Comparison of ENCODE assay signal across 10 cellular contexts in genomic region chr19:44670027-44670426, GRCh38. TPM values are rescaled to one million over a fixed set of nuclear protein-coding genes. Genes with fewer than 3 reads are reported as not detected.
DNase-seq lines count a peak whose midpoint lies in the region; ATAC-seq, FAIRE-seq and TF ChIP-seq lines count a peak whose summit lies in the region.
"Not testable (repeated sequence)": the region's sequence is repeated elsewhere in the genome, so short reads cannot be mapped to it uniquely, and the experiment has no call there.
"Had no signal": no experiment of that assay in that cellular context is flagged by ENCODE, and none has a peak within 500 bp of the region (broad histone marks: within the 10 kb centered on the region; RNA-seq: fewer than 3 reads in every experiment).

No MANE protein-coding gene starts in this region.

- not testable (repeated sequence) for H3K36me3 ChIP-seq in HEK293 (ENCODE audit: control insufficient read depth in 2 of 2, insufficient read depth in 1 of 2, low read length in 2 of 2); PC-9 (ENCODE audit: low read depth); K562 (ENCODE audit: control insufficient read depth, insufficient read depth, low read length); HepG2 (replicated peaks in 1 of 2; ENCODE audit: control insufficient read depth in 1 of 2, insufficient read depth in 2 of 2, low read length in 2 of 2)

- H3K4me1 ChIP-seq in HEK293 (ENCODE audit: control insufficient read depth, insufficient read depth, low read length); K562 (replicated peaks in 1 of 2; ENCODE audit: control insufficient read depth in 2 of 2, insufficient read depth in 2 of 2, low read length in 2 of 2); HepG2 (ENCODE audit: insufficient read depth, low read length): not testable (repeated sequence)
- peaks cover 30% of the 10 kb centered on the region for H3K4me1 ChIP-seq in PC-9 (replicated peaks; ENCODE audit: insufficient read depth)

- not testable (repeated sequence) for H2AFZ ChIP-seq in PC-9; K562 (ENCODE audit: low read depth, low read length); HepG2 (ENCODE audit: low read length)

- 18% methylated on average over 1 of the region's 2 CpGs for WGBS in K562 (ENCODE audit: insufficient coverage, low coverage, missing lambda C conversion rate)
- 98% methylated on average over 2 of the region's 2 CpGs for WGBS in HepG2 (ENCODE audit: low lambda C conversion rate)

- H3K9me3 ChIP-seq in HEK293 (ENCODE audit: control insufficient read depth, insufficient read depth, low read depth, low read length); PC-9 (ENCODE audit: insufficient read depth, low read depth); K562 (replicated peaks; ENCODE audit: control insufficient read depth, insufficient read depth, low read depth, low read length); HepG2 (ENCODE audit: low read length): not testable (repeated sequence)

- not testable (repeated sequence) for H3K27ac ChIP-seq in HEK293 (ENCODE audit: extremely low read depth, low read depth, low read length); K562 (ENCODE audit: extremely low read depth, low read depth, low read length); HepG2 (ENCODE audit: extremely low read length, insufficient read depth, low read length)
- peak overlapping the region; percentile 38 for H3K27ac ChIP-seq in PC-9

- not testable (repeated sequence) for DNase-seq in PC-9; K562 (ENCODE audit: extremely low read depth in 1 of 4, low spot score in 3 of 4); HepG2 (ENCODE audit: low spot score)

- H3K4me2 ChIP-seq in PC-9; K562 (ENCODE audit: insufficient read depth, low read length); HepG2 (ENCODE audit: low read depth, low read length): not testable (repeated sequence)

- not testable (repeated sequence) for H3K9me1 ChIP-seq in K562 (ENCODE audit: control insufficient read depth, insufficient read depth, low read length)

- peaks cover 61% of the 10 kb centered on the region for H3F3A ChIP-seq in PC-9 (ENCODE audit: insufficient read depth, low read depth)

- not testable (repeated sequence) for ATAC-seq in K562, HepG2

- POLR2A ChIA-PET in HEK293 (lab: Yijun Ruan, JAX); PC-9 (lab: Charles Lee; ENCODE audit: unreplicated experiment); K562 (lab: Yijun Ruan, JAX); HepG2 (lab: Yijun Ruan, JAX): not testable (repeated sequence)

- not testable (repeated sequence) for TF ChIP-seq EP300 in K562 (IDR thresholded peaks at IDR 0.05; ENCODE audit: low read length); HepG2 (IDR thresholded peaks at IDR 0.05; ENCODE audit: low read depth in 2 of 2, low read length in 2 of 2); HepG2 (CRISPR knock-in tag; IDR thresholded peaks at IDR 0.05; ENCODE audit: borderline replicate concordance)

- intact Hi-C loops in PC-9 (cut with micrococcal nuclease; ENCODE audit: unreplicated experiment); K562 (cut with micrococcal nuclease); HepG2 (cut with micrococcal nuclease; ENCODE audit: unreplicated experiment): not testable (repeated sequence)

- FAIRE-seq in K562 (lab: Jason Lieb, UNC); HepG2 (lab: Jason Lieb, UNC): not testable (repeated sequence)

- in situ Hi-C loops in K562 (cut with MboI); HepG2 (cut with HindIII; ENCODE audit: extremely low pct_ligation_motif_present, low pct_unique_long_range_greater_than_20kb): not testable (repeated sequence)

- H3K27me3 ChIP-seq in PC-9 (ENCODE audit: insufficient read depth, low read depth); K562 (ENCODE audit: control insufficient read depth in 2 of 2, insufficient read depth in 2 of 2, low read length in 2 of 2); HepG2 (ENCODE audit: control insufficient read depth in 1 of 2, insufficient read depth in 2 of 2, low read length in 2 of 2): not testable (repeated sequence)

- TF ChIP-seq POLR2A in K562 (conservative IDR thresholded peaks at IDR 0.05); HepG2 (IDR thresholded peaks at IDR 0.05; ENCODE audit: insufficient read depth in 1 of 2, low read depth in 2 of 2, low read length in 2 of 2): not testable (repeated sequence)

- not testable (repeated sequence) for H4K20me1 ChIP-seq in PC-9 (ENCODE audit: insufficient read depth); K562 (replicated peaks; ENCODE audit: control insufficient read depth, insufficient read depth, low read length); HepG2 (ENCODE audit: insufficient read depth, low read length)

- not testable (repeated sequence) for H3K9me2 ChIP-seq in PC-9 (ENCODE audit: insufficient read depth)

- not testable (repeated sequence) for TF ChIP-seq CTCF in HEK293 (tag by site-specific recombination; IDR thresholded peaks at IDR 0.05); PC-9 (conservative IDR thresholded peaks at IDR 0.05); K562 (IDR thresholded peaks at IDR 0.05 in 2 of 3, conservative IDR thresholded peaks at IDR 0.05 in 1 of 3; ENCODE audit: insufficient read depth in 2 of 3, low read depth in 1 of 3, low read length in 3 of 3); HepG2 (CRISPR knock-in tag; IDR thresholded peaks at IDR 0.05)

- not testable (repeated sequence) for H3K4me3 ChIP-seq in HEK293 (ENCODE audit: low read depth, low read length); PC-9; K562; HepG2 (replicated peaks in 1 of 3; ENCODE audit: insufficient read depth in 1 of 3, low read depth in 2 of 3, low read length in 3 of 3)

- not testable (repeated sequence) for H3K79me2 ChIP-seq in PC-9 (ENCODE audit: low read depth); K562 (ENCODE audit: control insufficient read depth, insufficient read depth, low read length); HepG2 (ENCODE audit: insufficient read depth, low read length)

- not testable (repeated sequence) for TF ChIP-seq RAD21 in K562 (CRISPR knock-in tag; conservative IDR thresholded peaks at IDR 0.05 in 1 of 2, IDR thresholded peaks at IDR 0.05 in 1 of 2); HepG2 (CRISPR knock-in tag; IDR thresholded peaks at IDR 0.05)

- CTCF ChIA-PET in HEK293 (lab: Yijun Ruan, JAX); PC-9 (lab: Charles Lee); K562 (lab: Yijun Ruan, JAX; ENCODE audit: low intra/inter-chr PET ratio); HepG2 (lab: Yijun Ruan, JAX; ENCODE audit: low intra/inter-chr PET ratio, low total read pairs): not testable (repeated sequence)

- H3K9ac ChIP-seq in K562 (ENCODE audit: insufficient read depth in 1 of 2, low read depth in 2 of 2, low read length in 2 of 2); HepG2 (ENCODE audit: insufficient read depth, low read depth, low read length): not testable (repeated sequence)

- BruUV-seq in PC-9 (replicated peaks; lab: Mats Ljungman, UMichigan); K562 (replicated peaks; lab: Mats Ljungman, UMichigan); HepG2 (replicated peaks; lab: Mats Ljungman, UMichigan): not testable (repeated sequence)

RNA-seq across cellular contexts. Expression of gene CEACAM19, which starts 1.3 kb away (rescaled TPM):
- 4.8 and 8.0 TPM in 2 replicates for total RNA-seq in PC-9 (2021)
- 0.65 and 0.67 TPM in 2 replicates for total RNA-seq in K562 (2011; cell fraction: chromatin; rRNA removed; ENCODE audit: low replicate concordance)
- total RNA-seq in K562 (2011; cell fraction: nucleolus; rRNA removed) = 0.67 and 0.79 TPM in 2 replicates
- not detected in 2 replicates for total RNA-seq in K562 (2011; cell fraction: nucleoplasm; rRNA removed)
- 0.49 TPM in 1 of 2 replicates, not detected in the other for total RNA-seq in K562 (2014; rRNA removed)
- 0.13 and 0.15 TPM in 2 replicates for total RNA-seq in K562 (2014; rRNA removed; fragmentation: Illumina TruSeq; extraction: Trizol)
- 0.15 TPM in 1 of 2 replicates, not detected in the other for total RNA-seq in K562 (2015; rRNA removed; fragmentation: Illumina TruSeq; extraction: Trizol)
- 0.09 and 0.29 TPM in 2 replicates for total RNA-seq in K562 (2021)
- 0.17 and 0.31 TPM in 2 replicates for polyA plus RNA-seq in K562 (2011; rRNA removed)
- 0.06 TPM in 1 of 2 replicates, not detected in the other for polyA plus RNA-seq in K562 (2011; cell fraction: cytosol; rRNA removed)
- 1.1 and 1.3 TPM in 2 replicates for polyA plus RNA-seq in K562 (2011; cell fraction: nucleus; rRNA removed)
- polyA plus RNA-seq in K562 (2012) = 0.25 and 2.0 TPM in 2 replicates
- polyA plus RNA-seq in K562 (2014; fragmentation: Illumina TruSeq; extraction: Trizol) = 0.17 and 0.30 TPM in 2 replicates
- polyA plus RNA-seq in K562 (2014; fragmentation: Nextera tagmentation; extraction: Ambion mirVana) = not detected
- 0.50 TPM in 1 of 2 replicates, not detected in the other for polyA plus RNA-seq in K562 (2014; rRNA removed)
- polyA minus RNA-seq in K562 (2011; rRNA and poly(A)+ RNA removed) = 0.24 TPM in 1 of 2 replicates, not detected in the other
- polyA minus RNA-seq in K562 (2011; cell fraction: cytosol; rRNA and poly(A)+ RNA removed) = not detected in 2 replicates
- 0.44 and 0.54 TPM in 2 replicates for polyA minus RNA-seq in K562 (2011; cell fraction: nucleus; rRNA and poly(A)+ RNA removed)
- 0.66 and 1.3 TPM in 2 replicates for total RNA-seq in HepG2 (2016; rRNA removed; fragmentation: Illumina TruSeq; extraction: Trizol)
- total RNA-seq in HepG2 (2016; cell fraction: cytosol; rRNA removed; fragmentation: Illumina TruSeq; extraction: Trizol; ENCODE audit: low read depth) = 0.18 and 0.30 TPM in 2 replicates
- total RNA-seq in HepG2 (2016; cell fraction: insoluble cytoplasmic fraction; rRNA removed; fragmentation: Illumina TruSeq; extraction: Trizol) = 0.22 and 1.3 TPM in 2 replicates
- 0.38 and 0.65 TPM in 2 replicates for total RNA-seq in HepG2 (2016; cell fraction: membrane; rRNA removed; fragmentation: Illumina TruSeq; extraction: Trizol)
- total RNA-seq in HepG2 (2016; cell fraction: nucleus; rRNA removed; fragmentation: Illumina TruSeq; extraction: Trizol) = 2.7 and 2.8 TPM in 2 replicates
- 4.0 and 6.3 TPM in 2 replicates for polyA plus RNA-seq in HepG2 (2011; rRNA removed)
- 1.3 and 1.5 TPM in 2 replicates for polyA plus RNA-seq in HepG2 (2011; cell fraction: cytosol; rRNA removed)
- 16.3 and 18.1 TPM in 2 replicates for polyA plus RNA-seq in HepG2 (2011; cell fraction: nucleus; rRNA removed)
- polyA plus RNA-seq in HepG2 (2012) = 4.6 and 6.9 TPM in 2 replicates
- 0.32 and 0.38 TPM in 2 replicates for polyA plus RNA-seq in HepG2 (2016; cell fraction: cytosol; fragmentation: Illumina TruSeq; extraction: Trizol; ENCODE audit: low read depth)
- 0.47 and 0.99 TPM in 2 replicates for polyA plus RNA-seq in HepG2 (2016; cell fraction: insoluble cytoplasmic fraction; fragmentation: Illumina TruSeq; extraction: Trizol; ENCODE audit: low read depth)
- 0.88 and 0.98 TPM in 2 replicates for polyA plus RNA-seq in HepG2 (2016; cell fraction: membrane; fragmentation: Illumina TruSeq; extraction: Trizol; ENCODE audit: low read depth)
- 11.9 and 13.8 TPM in 2 replicates for polyA plus RNA-seq in HepG2 (2016; cell fraction: nucleus; fragmentation: Illumina TruSeq; extraction: Trizol; ENCODE audit: insufficient read depth, low read depth)
- 6.6 and 9.0 TPM in 2 replicates for polyA minus RNA-seq in HepG2 (2011; rRNA and poly(A)+ RNA removed; ENCODE audit: low replicate concordance)
- 0.59 and 0.88 TPM in 2 replicates for polyA minus RNA-seq in HepG2 (2011; cell fraction: cytosol; rRNA and poly(A)+ RNA removed)
- 11.7 and 11.8 TPM in 2 replicates for polyA minus RNA-seq in HepG2 (2011; cell fraction: nucleus; rRNA and poly(A)+ RNA removed)
- total RNA-seq: CD4-positive, CD25-positive, alpha-beta regulatory T cell had no signal
- polyA plus RNA-seq: CD14-positive monocyte; CD4-positive, alpha-beta memory T cell; CD4-positive, CD25-positive, alpha-beta regulatory T cell; CD8-positive, alpha-beta memory T cell had no signal

RNA-seq across cellular contexts. Expression of gene PVR, which starts 26.3 kb away (rescaled TPM):
- 50.8 and 52.1 TPM in 2 replicates for total RNA-seq in PC-9 (2021)
- 8.9 and 19.4 TPM in 2 replicates for total RNA-seq in K562 (2011; cell fraction: chromatin; rRNA removed; ENCODE audit: low replicate concordance)
- total RNA-seq in K562 (2011; cell fraction: nucleolus; rRNA removed) = 20.8 and 21.8 TPM in 2 replicates
- 16.2 and 17.5 TPM in 2 replicates for total RNA-seq in K562 (2011; cell fraction: nucleoplasm; rRNA removed)
- 13.8 and 17.0 TPM in 2 replicates for total RNA-seq in K562 (2014; rRNA removed)
- total RNA-seq in K562 (2014; rRNA removed; fragmentation: Illumina TruSeq; extraction: Trizol) = 8.3 and 9.8 TPM in 2 replicates
- total RNA-seq in K562 (2015; rRNA removed; fragmentation: Illumina TruSeq; extraction: Trizol) = 9.8 and 10.8 TPM in 2 replicates
- total RNA-seq in K562 (2021) = 13.3 and 14.5 TPM in 2 replicates
- 6.5 and 9.2 TPM in 2 replicates for polyA plus RNA-seq in K562 (2011; rRNA removed)
- polyA plus RNA-seq in K562 (2011; cell fraction: cytosol; rRNA removed) = 11.9 and 12.0 TPM in 2 replicates
- 7.9 and 9.4 TPM in 2 replicates for polyA plus RNA-seq in K562 (2011; cell fraction: nucleus; rRNA removed)
- 8.0 and 21.3 TPM in 2 replicates for polyA plus RNA-seq in K562 (2012)
- 13.9 and 14.0 TPM in 2 replicates for polyA plus RNA-seq in K562 (2014; fragmentation: Illumina TruSeq; extraction: Trizol)
- 1 to 10 TPM in 1 of 2 experiments, under 1 TPM in 1; 0.89 to 1.5 TPM for polyA plus RNA-seq in K562 (2014; fragmentation: Nextera tagmentation; extraction: Ambion mirVana)
- 9.1 and 10.9 TPM in 2 replicates for polyA plus RNA-seq in K562 (2014; rRNA removed)
- polyA minus RNA-seq in K562 (2011; rRNA and poly(A)+ RNA removed) = 7.5 and 7.7 TPM in 2 replicates
- 6.1 and 6.3 TPM in 2 replicates for polyA minus RNA-seq in K562 (2011; cell fraction: cytosol; rRNA and poly(A)+ RNA removed)
- polyA minus RNA-seq in K562 (2011; cell fraction: nucleus; rRNA and poly(A)+ RNA removed) = 6.3 and 8.7 TPM in 2 replicates
- 18.4 and 43.4 TPM in 2 replicates for total RNA-seq in HepG2 (2016; rRNA removed; fragmentation: Illumina TruSeq; extraction: Trizol)
- total RNA-seq in HepG2 (2016; cell fraction: cytosol; rRNA removed; fragmentation: Illumina TruSeq; extraction: Trizol; ENCODE audit: low read depth) = 5.4 and 5.5 TPM in 2 replicates
- 16.1 and 39.6 TPM in 2 replicates for total RNA-seq in HepG2 (2016; cell fraction: insoluble cytoplasmic fraction; rRNA removed; fragmentation: Illumina TruSeq; extraction: Trizol)
- 18.0 and 18.1 TPM in 2 replicates for total RNA-seq in HepG2 (2016; cell fraction: membrane; rRNA removed; fragmentation: Illumina TruSeq; extraction: Trizol)
- 37.4 and 45.5 TPM in 2 replicates for total RNA-seq in HepG2 (2016; cell fraction: nucleus; rRNA removed; fragmentation: Illumina TruSeq; extraction: Trizol)
- polyA plus RNA-seq in HepG2 (2011; rRNA removed) = 46.6 and 59.5 TPM in 2 replicates
- 53.0 and 55.6 TPM in 2 replicates for polyA plus RNA-seq in HepG2 (2011; cell fraction: cytosol; rRNA removed)
- 60.5 and 72.7 TPM in 2 replicates for polyA plus RNA-seq in HepG2 (2011; cell fraction: nucleus; rRNA removed)
- polyA plus RNA-seq in HepG2 (2012) = 26.0 and 35.8 TPM in 2 replicates
- polyA plus RNA-seq in HepG2 (2016; cell fraction: cytosol; fragmentation: Illumina TruSeq; extraction: Trizol; ENCODE audit: low read depth) = 4.1 and 4.5 TPM in 2 replicates
- 14.1 and 16.5 TPM in 2 replicates for polyA plus RNA-seq in HepG2 (2016; cell fraction: insoluble cytoplasmic fraction; fragmentation: Illumina TruSeq; extraction: Trizol; ENCODE audit: low read depth)
- polyA plus RNA-seq in HepG2 (2016; cell fraction: membrane; fragmentation: Illumina TruSeq; extraction: Trizol; ENCODE audit: low read depth) = 9.4 and 9.9 TPM in 2 replicates
- 59.3 and 60.4 TPM in 2 replicates for polyA plus RNA-seq in HepG2 (2016; cell fraction: nucleus; fragmentation: Illumina TruSeq; extraction: Trizol; ENCODE audit: insufficient read depth, low read depth)
- 69.1 and 105 TPM in 2 replicates for polyA minus RNA-seq in HepG2 (2011; rRNA and poly(A)+ RNA removed; ENCODE audit: low replicate concordance)
- polyA minus RNA-seq in HepG2 (2011; cell fraction: cytosol; rRNA and poly(A)+ RNA removed) = 34.7 and 43.2 TPM in 2 replicates
- polyA minus RNA-seq in HepG2 (2011; cell fraction: nucleus; rRNA and poly(A)+ RNA removed) = 56.0 and 67.4 TPM in 2 replicates

RNA-seq across cellular contexts. Expression of gene CEACAM16, which starts 28.9 kb away (rescaled TPM):
- not detected in 2 replicates for total RNA-seq in PC-9 (2021)
- total RNA-seq in K562 (2011; cell fraction: chromatin; rRNA removed; ENCODE audit: low replicate concordance) = not detected in 2 replicates
- not detected in 2 replicates for total RNA-seq in K562 (2011; cell fraction: nucleolus; rRNA removed)
- total RNA-seq in K562 (2011; cell fraction: nucleoplasm; rRNA removed) = not detected in 2 replicates
- not detected in 2 replicates for total RNA-seq in K562 (2014; rRNA removed)
- total RNA-seq in K562 (2014; rRNA removed; fragmentation: Illumina TruSeq; extraction: Trizol) = not detected in 2 replicates
- not detected in 2 replicates for total RNA-seq in K562 (2015; rRNA removed; fragmentation: Illumina TruSeq; extraction: Trizol)
- not detected in 2 replicates for total RNA-seq in K562 (2021)
- polyA plus RNA-seq in K562 (2011; rRNA removed) = not detected in 2 replicates
- not detected in 2 replicates for polyA plus RNA-seq in K562 (2011; cell fraction: cytosol; rRNA removed)
- not detected in 2 replicates for polyA plus RNA-seq in K562 (2011; cell fraction: nucleus; rRNA removed)
- not detected in 2 replicates for polyA plus RNA-seq in K562 (2012)
- not detected in 2 replicates for polyA plus RNA-seq in K562 (2014; fragmentation: Illumina TruSeq; extraction: Trizol)
- polyA plus RNA-seq in K562 (2014; fragmentation: Nextera tagmentation; extraction: Ambion mirVana) = not detected
- not detected in 2 replicates for polyA plus RNA-seq in K562 (2014; rRNA removed)
- not detected in 2 replicates for polyA minus RNA-seq in K562 (2011; rRNA and poly(A)+ RNA removed)
- polyA minus RNA-seq in K562 (2011; cell fraction: cytosol; rRNA and poly(A)+ RNA removed) = not detected in 2 replicates
- not detected in 2 replicates for polyA minus RNA-seq in K562 (2011; cell fraction: nucleus; rRNA and poly(A)+ RNA removed)
- not detected in 2 replicates for total RNA-seq in HepG2 (2016; rRNA removed; fragmentation: Illumina TruSeq; extraction: Trizol)
- total RNA-seq in HepG2 (2016; cell fraction: cytosol; rRNA removed; fragmentation: Illumina TruSeq; extraction: Trizol; ENCODE audit: low read depth) = not detected in 2 replicates
- total RNA-seq in HepG2 (2016; cell fraction: insoluble cytoplasmic fraction; rRNA removed; fragmentation: Illumina TruSeq; extraction: Trizol) = not detected in 2 replicates
- not detected in 2 replicates for total RNA-seq in HepG2 (2016; cell fraction: membrane; rRNA removed; fragmentation: Illumina TruSeq; extraction: Trizol)
- total RNA-seq in HepG2 (2016; cell fraction: nucleus; rRNA removed; fragmentation: Illumina TruSeq; extraction: Trizol) = not detected in 2 replicates
- polyA plus RNA-seq in HepG2 (2011; rRNA removed) = not detected in 2 replicates
- not detected in 2 replicates for polyA plus RNA-seq in HepG2 (2011; cell fraction: cytosol; rRNA removed)
- polyA plus RNA-seq in HepG2 (2011; cell fraction: nucleus; rRNA removed) = not detected in 2 replicates
- polyA plus RNA-seq in HepG2 (2012) = not detected in 2 replicates
- not detected in 2 replicates for polyA plus RNA-seq in HepG2 (2016; cell fraction: cytosol; fragmentation: Illumina TruSeq; extraction: Trizol; ENCODE audit: low read depth)
- polyA plus RNA-seq in HepG2 (2016; cell fraction: insoluble cytoplasmic fraction; fragmentation: Illumina TruSeq; extraction: Trizol; ENCODE audit: low read depth) = not detected in 2 replicates
- polyA plus RNA-seq in HepG2 (2016; cell fraction: membrane; fragmentation: Illumina TruSeq; extraction: Trizol; ENCODE audit: low read depth) = not detected in 2 replicates
- polyA plus RNA-seq in HepG2 (2016; cell fraction: nucleus; fragmentation: Illumina TruSeq; extraction: Trizol; ENCODE audit: insufficient read depth, low read depth) = not detected in 2 replicates
- not detected in 2 replicates for polyA minus RNA-seq in HepG2 (2011; rRNA and poly(A)+ RNA removed; ENCODE audit: low replicate concordance)
- not detected in 2 replicates for polyA minus RNA-seq in HepG2 (2011; cell fraction: cytosol; rRNA and poly(A)+ RNA removed)
- polyA minus RNA-seq in HepG2 (2011; cell fraction: nucleus; rRNA and poly(A)+ RNA removed) = not detected in 2 replicates
- total RNA-seq: A673; CD4-positive, alpha-beta memory T cell; CD4-positive, CD25-positive, alpha-beta regulatory T cell; CD8-positive, alpha-beta memory T cell had no signal
- polyA plus RNA-seq: AG04450; CD14-positive monocyte; CD4-positive, alpha-beta memory T cell; CD4-positive, CD25-positive, alpha-beta regulatory T cell; CD8-positive, alpha-beta memory T cell had no signal

RNA-seq across cellular contexts. Expression of gene IGSF23, which starts 56.7 kb away (rescaled TPM):
- total RNA-seq in PC-9 (2021) (not detected in 2 replicates), K562 (2014; rRNA removed) (not detected in 2 replicates), K562 (2014; rRNA removed; fragmentation: Illumina TruSeq; extraction: Trizol) (not detected in 2 replicates), K562 (2015; rRNA removed; fragmentation: Illumina TruSeq; extraction: Trizol) (not detected in 2 replicates), K562 (2021) (not detected in 2 replicates), HepG2 (2016; rRNA removed; fragmentation: Illumina TruSeq; extraction: Trizol) (2.3 and 3.4 TPM in 2 replicates)
- total RNA-seq in K562 (2011; cell fraction: chromatin; rRNA removed; ENCODE audit: low replicate concordance) = not detected in 2 replicates
- not detected in 2 replicates for total RNA-seq in K562 (2011; cell fraction: nucleolus; rRNA removed)
- not detected in 2 replicates for total RNA-seq in K562 (2011; cell fraction: nucleoplasm; rRNA removed)
- polyA plus RNA-seq in K562 (2011; rRNA removed) (not detected in 2 replicates), K562 (2014; fragmentation: Illumina TruSeq; extraction: Trizol) (not detected in 2 replicates), K562 (2014; fragmentation: Nextera tagmentation; extraction: Ambion mirVana) (not detected), K562 (2014; rRNA removed) (not detected in 2 replicates), HepG2 (2011; rRNA removed) (8.8 and 13.2 TPM in 2 replicates)
- not detected in 2 replicates for polyA plus RNA-seq in K562 (2011; cell fraction: cytosol; rRNA removed)
- not detected in 2 replicates for polyA plus RNA-seq in K562 (2011; cell fraction: nucleus; rRNA removed)
- not detected in 2 replicates for polyA plus RNA-seq in K562 (2012)
- polyA minus RNA-seq in K562 (2011; rRNA and poly(A)+ RNA removed) = not detected in 2 replicates
- not detected in 2 replicates for polyA minus RNA-seq in K562 (2011; cell fraction: cytosol; rRNA and poly(A)+ RNA removed)
- polyA minus RNA-seq in K562 (2011; cell fraction: nucleus; rRNA and poly(A)+ RNA removed) = not detected in 2 replicates
- total RNA-seq in HepG2 (2016; cell fraction: cytosol; rRNA removed; fragmentation: Illumina TruSeq; extraction: Trizol; ENCODE audit: low read depth) = 2.7 and 3.5 TPM in 2 replicates
- total RNA-seq in HepG2 (2016; cell fraction: insoluble cytoplasmic fraction; rRNA removed; fragmentation: Illumina TruSeq; extraction: Trizol) = 2.3 and 3.6 TPM in 2 replicates
- total RNA-seq in HepG2 (2016; cell fraction: membrane; rRNA removed; fragmentation: Illumina TruSeq; extraction: Trizol) = 3.3 and 4.5 TPM in 2 replicates
- total RNA-seq in HepG2 (2016; cell fraction: nucleus; rRNA removed; fragmentation: Illumina TruSeq; extraction: Trizol) = 2.9 and 3.3 TPM in 2 replicates
- polyA plus RNA-seq in HepG2 (2011; cell fraction: cytosol; rRNA removed) = 4.8 and 4.9 TPM in 2 replicates
- polyA plus RNA-seq in HepG2 (2011; cell fraction: nucleus; rRNA removed) = 2.1 and 7.8 TPM in 2 replicates
- polyA plus RNA-seq in HepG2 (2012) = 6.8 and 14.5 TPM in 2 replicates
- 2.5 and 3.3 TPM in 2 replicates for polyA plus RNA-seq in HepG2 (2016; cell fraction: cytosol; fragmentation: Illumina TruSeq; extraction: Trizol; ENCODE audit: low read depth)
- 1.6 and 3.8 TPM in 2 replicates for polyA plus RNA-seq in HepG2 (2016; cell fraction: insoluble cytoplasmic fraction; fragmentation: Illumina TruSeq; extraction: Trizol; ENCODE audit: low read depth)
- 3.3 and 3.9 TPM in 2 replicates for polyA plus RNA-seq in HepG2 (2016; cell fraction: membrane; fragmentation: Illumina TruSeq; extraction: Trizol; ENCODE audit: low read depth)
- polyA plus RNA-seq in HepG2 (2016; cell fraction: nucleus; fragmentation: Illumina TruSeq; extraction: Trizol; ENCODE audit: insufficient read depth, low read depth) = 2.7 and 4.2 TPM in 2 replicates
- polyA minus RNA-seq in HepG2 (2011; rRNA and poly(A)+ RNA removed; ENCODE audit: low replicate concordance) = 23.1 TPM in 1 of 2 replicates, not detected in the other
- polyA minus RNA-seq in HepG2 (2011; cell fraction: cytosol; rRNA and poly(A)+ RNA removed) = 0.99 and 1.8 TPM in 2 replicates
- 3.9 and 9.3 TPM in 2 replicates for polyA minus RNA-seq in HepG2 (2011; cell fraction: nucleus; rRNA and poly(A)+ RNA removed)
- total RNA-seq: A673; CD4-positive, alpha-beta memory T cell; CD4-positive, CD25-positive, alpha-beta regulatory T cell; CD8-positive, alpha-beta memory T cell had no signal
- polyA plus RNA-seq: CD4-positive, alpha-beta memory T cell; CD4-positive, CD25-positive, alpha-beta regulatory T cell; CD8-positive, alpha-beta memory T cell had no signal
